In genomic region chr2:234953116-234954031, GRCh38 we compare ENCODE assay signal across 9 cellular contexts. TPM values are rescaled to one million over a fixed set of nuclear protein-coding genes. Genes with fewer than 3 reads are reported as not detected.
A peak's percentile ranks its signal among the peaks of the same experiment; 100 is the strongest.
DNase-seq lines count a peak whose midpoint lies in the region; ATAC-seq and TF ChIP-seq lines count a peak whose summit lies in the region.
"Had no signal": no experiment of that assay in that cellular context is flagged by ENCODE, and none has a peak within 500 bp of the region (broad histone marks: within the 10 kb centered on the region; RNA-seq: fewer than 3 reads in every experiment).

No MANE protein-coding gene starts in this region.

- no peak overlapping the region for H3K27ac Mint-ChIP-seq in activated naive CD4-positive, alpha-beta T cell treated with anti-CD3 and anti-CD28 coated beads for 36 hours
- peak overlapping the region; percentile 69 for H3K27ac Mint-ChIP-seq in type B pancreatic cell

- peak overlapping the region; percentile 22 for H3K4me3 Mint-ChIP-seq in activated naive CD4-positive, alpha-beta T cell treated with anti-CD3 and anti-CD28 coated beads for 36 hours
- peak overlapping the region; percentile 91 for H3K4me3 Mint-ChIP-seq in type B pancreatic cell

- intact Hi-C loops in activated naive CD4-positive, alpha-beta T cell treated with anti-CD3 and anti-CD28 coated beads for 36 hours (cut with micrococcal nuclease), result no loop called here

- CTCF ChIA-PET in activated naive CD4-positive, alpha-beta T cell treated with anti-CD3 and anti-CD28 coated beads for 36 hours (lab: Charles Lee), result no interaction called here

- peaks cover 52% of the 10 kb centered on the region for H3K27me3 Mint-ChIP-seq in activated naive CD4-positive, alpha-beta T cell treated with anti-CD3 and anti-CD28 coated beads for 36 hours (ENCODE audit: low read depth)
- peaks cover 7% of the 10 kb centered on the region for H3K27me3 Mint-ChIP-seq in type B pancreatic cell

- H3K4me1 Mint-ChIP-seq in activated naive CD4-positive, alpha-beta T cell treated with anti-CD3 and anti-CD28 coated beads for 36 hours (ENCODE audit: low read depth), result peaks cover 7% of the 10 kb centered on the region
- peaks cover 59% of the 10 kb centered on the region for H3K4me1 Mint-ChIP-seq in type B pancreatic cell (ENCODE audit: unreplicated experiment)

- H3K4me3 ChIP-seq in cardiac fibroblast (replicated peaks in 1 of 2; ENCODE audit: low read depth in 2 of 2, low read length in 2 of 2), result peak overlapping the region; percentile 70 to 79

- no peaks in the 10 kb centered on the region for H3K9me3 Mint-ChIP-seq in activated naive CD4-positive, alpha-beta T cell treated with anti-CD3 and anti-CD28 coated beads for 36 hours
- H3K9me3 Mint-ChIP-seq in type B pancreatic cell, result no peaks in the 10 kb centered on the region

- ATAC-seq in GM18517 (IDR thresholded peaks at IDR 0.05; ENCODE audit: unreplicated experiment), result no peak
- no peak for ATAC-seq in GM21381 (IDR thresholded peaks at IDR 0.05; ENCODE audit: unreplicated experiment)

- no peaks in the 10 kb centered on the region for H3K36me3 Mint-ChIP-seq in activated naive CD4-positive, alpha-beta T cell treated with anti-CD3 and anti-CD28 coated beads for 36 hours (ENCODE audit: low read depth)
- peaks cover 15% of the 10 kb centered on the region for H3K36me3 Mint-ChIP-seq in type B pancreatic cell

- no peak for DNase-seq in activated naive CD4-positive, alpha-beta T cell treated with anti-CD3 and anti-CD28 coated beads for 36 hours
- no peak for DNase-seq in activated naive CD4-positive, alpha-beta T cell (lab: John Stamatoyannopoulos, UW)
- DNase-seq in cardiac fibroblast (ENCODE audit: low read depth in 2 of 2) (peak in 1 of 2 donors; percentile 56), medulla oblongata (ENCODE audit: extremely low spot score) (peak; percentile 43), type B pancreatic cell (ENCODE audit: extremely low spot score, unreplicated experiment) (no peak), GM10266 (ENCODE audit: extremely low spot score) (no peak)

- no peak for TF ChIP-seq CTCF in cardiac fibroblast (IDR thresholded peaks at IDR 0.05; ENCODE audit: low read depth, low read length)
- TF ChIP-seq CTCF in type B pancreatic cell (conservative IDR thresholded peaks at IDR 0.05), result no peak
- no peak for TF ChIP-seq CTCF in GM10266 (IDR thresholded peaks at IDR 0.05; ENCODE audit: control insufficient read depth, insufficient read depth, low read depth, missing control alignments)

RNA-seq across cellular contexts. Expression of gene SH3BP4, which starts 1.6 kb away (rescaled TPM):
- total RNA-seq in activated naive CD4-positive, alpha-beta T cell treated with anti-CD3 and anti-CD28 coated beads for 36 hours, result under 1 TPM; 0.42 to 0.64 TPM
- 42.6 and 49.5 TPM in 2 replicates for total RNA-seq in type B pancreatic cell (ENCODE audit: low replicate concordance)
- total RNA-seq: activated CD8-positive, alpha-beta memory T cell treated with anti-CD3 and anti-CD28 coated beads for 36 hours had no signal

Comparison
In these comparisons a context has a peak if more than half of its experiments do, and no peak if none do; other contexts are left out.
1. RNA of gene SH3BP4, which starts 1.6 kb away (total RNA-seq): 42.6 to 49.5 TPM in type B pancreatic cell; 0.42 to 0.64 TPM in activated naive CD4-positive, alpha-beta T cell treated with anti-CD3 and anti-CD28 coated beads for 36 hours; every median in the first group is over 10 times any median in the second.